ENCODE assay signal across 12 cellular contexts in the genomic region with DNA sequence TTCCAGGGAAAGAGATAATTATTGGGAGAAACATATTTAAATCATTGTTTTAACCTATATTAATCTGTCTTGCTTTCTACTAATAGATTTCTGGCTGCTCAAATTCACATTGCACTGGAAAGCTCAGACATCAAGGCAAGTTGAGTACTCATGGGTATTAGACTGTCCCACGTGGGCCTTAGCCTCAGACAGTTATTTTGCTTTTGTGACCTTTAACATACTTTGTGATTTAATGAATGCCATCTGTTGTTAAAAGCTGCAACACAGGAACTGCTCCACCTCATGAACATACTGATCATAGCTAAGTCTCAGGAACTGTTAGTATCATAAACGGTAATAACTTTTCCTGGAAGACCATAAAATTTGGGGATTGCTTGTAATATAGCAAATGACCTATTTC. TPM values are rescaled to one million over a fixed set of nuclear protein-coding genes. Genes with fewer than 3 reads are reported as not detected.
DNase-seq lines count a peak whose midpoint lies in the region; ATAC-seq and TF ChIP-seq lines count a peak whose summit lies in the region.
"Had no signal": no experiment of that assay in that cellular context is flagged by ENCODE, and none has a peak within 500 bp of the region (broad histone marks: within the 10 kb centered on the region; RNA-seq: fewer than 3 reads in every experiment).

No MANE protein-coding gene starts in this region.

- intact Hi-C loops in transverse colon (cut with DNase I; ENCODE audit: low total_unique reads): no loop called here

- TF ChIP-seq EP300 in transverse colon (IDR thresholded peaks at IDR 0.05; ENCODE audit: low read depth): peak; percentile 6

- H3K27ac Mint-ChIP-seq in activated naive CD4-positive, alpha-beta T cell treated with anti-CD3 and anti-CD28 coated beads, Interleukin-2, amount 50 U/mL, for 24 hours: peak overlapping the region; percentile 67
- peak overlapping the region in 1 of 2 donors; percentile 59 for H3K27ac Mint-ChIP-seq in activated naive CD4-positive, alpha-beta T cell treated with anti-CD3 and anti-CD28 coated beads, Interleukin-2, amount 50 U/mL, for 72 hours
- H3K27ac Mint-ChIP-seq: activated CD4-positive, alpha-beta memory T cell treated with anti-CD3 and anti-CD28 coated beads for 36 hours had no signal

- 25 to 26% methylated on average over 2 of the region's 2 CpGs for WGBS in transverse colon (ENCODE audit: low coverage in 1 of 2), 2 donors

- H3K4me3 Mint-ChIP-seq in activated naive CD4-positive, alpha-beta T cell treated with anti-CD3 and anti-CD28 coated beads, Interleukin-2, amount 50 U/mL, for 24 hours: no peak overlapping the region
- H3K4me3 Mint-ChIP-seq: activated CD4-positive, alpha-beta memory T cell treated with anti-CD3 and anti-CD28 coated beads for 36 hours had no signal

- no peak overlapping the region for H3K4me3 ChIP-seq in astrocyte of the spinal cord (ENCODE audit: low read depth, low read length)
- H3K4me3 ChIP-seq in right atrium auricular region: no peak overlapping the region
- H3K4me3 ChIP-seq in transverse colon: no peak overlapping the region
- H3K4me3 ChIP-seq: thyroid gland had no signal

- no peak for DNase-seq in activated naive CD4-positive, alpha-beta T cell treated with anti-CD3 and anti-CD28 coated beads, Interleukin-2, amount 50 U/mL, for 72 hours (ENCODE audit: low spot score in 2 of 2)
- DNase-seq in astrocyte of the spinal cord (ENCODE audit: low read depth, low spot score) (peak; percentile 79), right atrium auricular region (ENCODE audit: low spot score) (no peak), transverse colon (no peak), NCI-H748 treated with DMSO at 0.1 percent for 48 hours (lab: John Stamatoyannopoulos, UW) (no peak), NCI-H1092 treated with DMSO at 0.1 percent for 48 hours (lab: John Stamatoyannopoulos, UW) (no peak)
- DNase-seq: activated CD4-positive, alpha-beta memory T cell treated with anti-CD3 and anti-CD28 coated beads for 36 hours; glutamatergic neuron; thyroid gland had no signal

- H3K27me3 Mint-ChIP-seq in activated naive CD4-positive, alpha-beta T cell treated with anti-CD3 and anti-CD28 coated beads, Interleukin-2, amount 50 U/mL, for 24 hours: no peaks in the 10 kb centered on the region
- H3K27me3 Mint-ChIP-seq: activated CD4-positive, alpha-beta memory T cell treated with anti-CD3 and anti-CD28 coated beads for 36 hours had no signal

- H3K9me3 Mint-ChIP-seq in activated naive CD4-positive, alpha-beta T cell treated with anti-CD3 and anti-CD28 coated beads, Interleukin-2, amount 50 U/mL, for 24 hours: no peaks in the 10 kb centered on the region
- H3K9me3 Mint-ChIP-seq in activated naive CD4-positive, alpha-beta T cell treated with anti-CD3 and anti-CD28 coated beads, Interleukin-2, amount 50 U/mL, for 72 hours: no peaks in the 10 kb centered on the region
- H3K9me3 Mint-ChIP-seq: activated CD4-positive, alpha-beta memory T cell treated with anti-CD3 and anti-CD28 coated beads for 36 hours had no signal

- H3K36me3 Mint-ChIP-seq in activated naive CD4-positive, alpha-beta T cell treated with anti-CD3 and anti-CD28 coated beads, Interleukin-2, amount 50 U/mL, for 24 hours: peaks cover 19% of the 10 kb centered on the region
- H3K36me3 Mint-ChIP-seq in activated naive CD4-positive, alpha-beta T cell treated with anti-CD3 and anti-CD28 coated beads, Interleukin-2, amount 50 U/mL, for 72 hours: peaks cover 25 to 32% of the 10 kb centered on the region in 2 donors

- ATAC-seq in activated naive CD4-positive, alpha-beta T cell treated with anti-CD3 and anti-CD28 coated beads, Interleukin-2, amount 50 U/mL, for 72 hours: no peak
- ATAC-seq in HG03457 (IDR thresholded peaks at IDR 0.05; ENCODE audit: unreplicated experiment): no peak

- H3K9me3 ChIP-seq in right atrium auricular region (no peaks in the 10 kb centered on the region), transverse colon (no peaks in the 10 kb centered on the region)
- H3K9me3 ChIP-seq: thyroid gland had no signal

- H3K27me3 ChIP-seq in right atrium auricular region (no peaks in the 10 kb centered on the region), transverse colon (no peaks in the 10 kb centered on the region)
- H3K27me3 ChIP-seq: thyroid gland had no signal

- H3K36me3 ChIP-seq in right atrium auricular region: no peaks in the 10 kb centered on the region
- H3K36me3 ChIP-seq in transverse colon: no peaks in the 10 kb centered on the region
- H3K36me3 ChIP-seq: thyroid gland had no signal

- in situ Hi-C loops in astrocyte of the spinal cord (cut with HindIII; ENCODE audit: low sequenced_read_pairs): no loop called here
- in situ Hi-C loops in transverse colon (cut with MboI; ENCODE audit: low pct_ligation_motif_present in 1 of 4, low pct_unique_long_range_greater_than_20kb in 1 of 4, low sequenced_read_pairs in 3 of 4): no loop called here

- TF ChIP-seq CTCF in astrocyte of the spinal cord (IDR thresholded peaks at IDR 0.05; ENCODE audit: low read depth, low read length) (no peak), right atrium auricular region (IDR thresholded peaks at IDR 0.05) (no peak), transverse colon (IDR thresholded peaks at IDR 0.05) (no peak)

- H3K4me1 Mint-ChIP-seq in activated naive CD4-positive, alpha-beta T cell treated with anti-CD3 and anti-CD28 coated beads, Interleukin-2, amount 50 U/mL, for 24 hours: peaks cover 20% of the 10 kb centered on the region

- TF ChIP-seq POLR2A in transverse colon (IDR thresholded peaks at IDR 0.05): no peak

- H3K27ac ChIP-seq in right atrium auricular region (peak overlapping the region; percentile 16 to 40), transverse colon (peak overlapping the region; percentile 27 to 45 (median 43))

- H3K4me1 ChIP-seq in right atrium auricular region (peaks cover 0 to 15% of the 10 kb centered on the region in 2 donors), transverse colon (peaks cover 0 to 24% (median 16%) of the 10 kb centered on the region in 4 donors)

RNA-seq across cellular contexts. Expression of a gene that starts 2.7 kb away (rescaled TPM):
- total RNA-seq in activated naive CD4-positive, alpha-beta T cell treated with anti-CD3 and anti-CD28 coated beads, Interleukin-2, amount 50 U/mL, for 72 hours: under 1 TPM; 0.11 to 0.27 TPM
- total RNA-seq in right atrium auricular region (not detected), transverse colon (under 1 TPM in 1 of 4 donors, not detected in 3; 0.32 TPM)
- total RNA-seq: A172 had no signal

RNA-seq across cellular contexts. Expression of a gene that starts 36.5 kb away (rescaled TPM):
- 100 to 1,000 TPM; 159 to 249 TPM for total RNA-seq in activated naive CD4-positive, alpha-beta T cell treated with anti-CD3 and anti-CD28 coated beads, Interleukin-2, amount 50 U/mL, for 72 hours
- total RNA-seq in right atrium auricular region (1 to 10 TPM; 3.2 to 4.4 TPM), transverse colon (1 to 10 TPM in 3 of 4 donors, under 1 TPM in 1; 0.37 to 7.9 (median 3.7) TPM)

Comparison
In these comparisons a context has a peak if more than half of its experiments do, and no peak if none do; other contexts are left out.
1. RNA of a gene that starts 36.5 kb away (total RNA-seq): 159 to 249 TPM in activated naive CD4-positive, alpha-beta T cell treated with anti-CD3 and anti-CD28 coated beads, Interleukin-2, amount 50 U/mL, for 72 hours; 3.2 to 4.4 TPM in right atrium auricular region and 0.37 to 7.9 TPM in transverse colon; every median in the first group is over 10 times any median in the second.